8 cellular contexts compared by ENCODE assay signal in genomic region chr4:168710353-168710946, GRCh38.
A peak's percentile ranks its signal among the peaks of the same experiment; 100 is the strongest.
DNase-seq lines count a peak whose midpoint lies in the region; ATAC-seq and TF ChIP-seq lines count a peak whose summit lies in the region.

No MANE protein-coding gene starts in this region.

- H3K36me3 ChIP-seq in BLaER1 = no peaks in the 10 kb centered on the region
- no peaks in the 10 kb centered on the region for H3K36me3 ChIP-seq in suprapubic skin

- peak; percentile 35 to 39 for TF ChIP-seq CTCF in suprapubic skin (IDR thresholded peaks at IDR 0.05)

- H3K27me3 ChIP-seq in BLaER1 = no peaks in the 10 kb centered on the region
- no peaks in the 10 kb centered on the region for H3K27me3 ChIP-seq in suprapubic skin

- WGBS in suprapubic skin = 60% methylated on average over 3 of the region's 3 CpGs

- peak; percentile 37 for DNase-seq in HuH-7 (ENCODE audit: low spot score)
- peak; percentile 45 for DNase-seq in amniotic stem cell (lab: John Stamatoyannopoulos, UW)
- DNase-seq in iPS-NIHi11 (ENCODE audit: low spot score) = peak; percentile 60
- no peak for DNase-seq in suprapubic skin (ENCODE audit: low spot score in 2 of 2)
- DNase-seq in activated CD8-positive, alpha-beta memory T cell treated with anti-CD3 and anti-CD28 coated beads, Interleukin-2, amount 10 ng/mL, durations not matched to agents 7 days and 5 days = no peak

- no peak overlapping the region for H3K27ac ChIP-seq in BLaER1
- H3K27ac ChIP-seq in suprapubic skin = no peak overlapping the region

- H3K27me3 Mint-ChIP-seq in activated CD8-positive, alpha-beta memory T cell treated with anti-CD3 and anti-CD28 coated beads, Interleukin-2, amount 10 ng/mL, durations not matched to agents 7 days and 5 days = peaks cover 5% of the 10 kb centered on the region

- no peak for TF ChIP-seq POLR2A in suprapubic skin (IDR thresholded peaks at IDR 0.05)

- no peak overlapping the region for H3K27ac Mint-ChIP-seq in activated CD8-positive, alpha-beta memory T cell treated with anti-CD3 and anti-CD28 coated beads, Interleukin-2, amount 10 ng/mL, durations not matched to agents 7 days and 5 days

- no peaks in the 10 kb centered on the region for H4K20me1 ChIP-seq in BLaER1

- no peak for TF ChIP-seq EP300 in suprapubic skin (IDR thresholded peaks at IDR 0.05)

- H3K9ac ChIP-seq in BLaER1 = no peak overlapping the region

- no peaks in the 10 kb centered on the region for H3K9me3 ChIP-seq in BLaER1
- no peaks in the 10 kb centered on the region for H3K9me3 ChIP-seq in suprapubic skin

- H3K9me3 Mint-ChIP-seq in activated CD8-positive, alpha-beta memory T cell treated with anti-CD3 and anti-CD28 coated beads, Interleukin-2, amount 10 ng/mL, durations not matched to agents 7 days and 5 days (ENCODE audit: low read depth) = no peaks in the 10 kb centered on the region

- peaks cover 20% of the 10 kb centered on the region for H3K4me1 ChIP-seq in BLaER1
- peaks cover 16% of the 10 kb centered on the region for H3K4me1 ChIP-seq in suprapubic skin

- H3K4me3 Mint-ChIP-seq in activated CD8-positive, alpha-beta memory T cell treated with anti-CD3 and anti-CD28 coated beads, Interleukin-2, amount 10 ng/mL, durations not matched to agents 7 days and 5 days = no peak overlapping the region

- CTCF ChIA-PET in activated CD8-positive, alpha-beta memory T cell treated with anti-CD3 and anti-CD28 coated beads, Interleukin-2, amount 10 ng/mL, durations not matched to agents 7 days and 5 days (lab: Charles Lee) = interaction anchor here (1.0 to 1.6 kb wide), 2 partner anchors 210 to 212 kb away, joined by 3 to 9 read pairs; no protein-coding TSS in a partner anchor

- 0 out of 2 replicates have a peak overlapping the region, but pooled peaks have one; percentile 67 for H3K4me2 ChIP-seq in BLaER1

- H3K36me3 Mint-ChIP-seq in activated CD8-positive, alpha-beta memory T cell treated with anti-CD3 and anti-CD28 coated beads, Interleukin-2, amount 10 ng/mL, durations not matched to agents 7 days and 5 days = no peaks in the 10 kb centered on the region

- no peak for ATAC-seq in GM19035 (IDR thresholded peaks at IDR 0.05; ENCODE audit: unreplicated experiment)
- ATAC-seq in activated CD8-positive, alpha-beta memory T cell treated with anti-CD3 and anti-CD28 coated beads, Interleukin-2, amount 10 ng/mL, durations not matched to agents 7 days and 5 days = no peak
- no peak for ATAC-seq in HG03571 (IDR thresholded peaks at IDR 0.05; ENCODE audit: unreplicated experiment)

- H3K4me1 Mint-ChIP-seq in activated CD8-positive, alpha-beta memory T cell treated with anti-CD3 and anti-CD28 coated beads, Interleukin-2, amount 10 ng/mL, durations not matched to agents 7 days and 5 days = peaks cover 4% of the 10 kb centered on the region

- H3K4me3 ChIP-seq in BLaER1 (no peak overlapping the region), suprapubic skin (no peak overlapping the region)

Comparison
In these comparisons a context has a peak if more than half of its experiments do, and no peak if none do; other contexts are left out.
1. DNase-seq: peak in HuH-7 (single experiment), amniotic stem cell (single experiment) and iPS-NIHi11 (single experiment); none in suprapubic skin (0 of 2) and activated CD8-positive, alpha-beta memory T cell treated with anti-CD3 and anti-CD28 coated beads, Interleukin-2, amount 10 ng/mL, durations not matched to agents 7 days and 5 days (single experiment).